28 cellular contexts compared by ENCODE assay signal in the genomic region with DNA sequence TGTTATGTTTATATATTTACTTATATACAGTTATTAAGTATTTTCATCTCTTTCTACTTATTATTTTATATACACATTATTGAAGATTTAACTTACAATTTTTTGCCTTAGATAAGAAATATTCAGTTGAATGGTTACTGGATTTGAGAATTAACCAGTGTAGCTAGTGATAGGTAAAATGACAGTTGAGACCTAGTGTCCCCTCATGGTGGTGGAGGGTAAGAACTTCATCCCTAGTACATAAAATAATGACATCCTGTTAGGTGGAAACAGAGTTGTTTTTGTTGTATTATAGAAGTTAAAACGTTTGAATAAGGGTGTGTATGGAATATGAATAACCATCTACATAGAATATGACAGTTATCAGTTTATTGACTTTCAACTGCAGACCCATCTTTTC.
"Had no signal": no experiment of that assay in that cellular context is flagged by ENCODE, and none has a peak within 500 bp of the region (broad histone marks: within the 10 kb centered on the region; RNA-seq: fewer than 3 reads in every experiment).

No MANE protein-coding gene starts in this region.

- H3K4me3 Mint-ChIP-seq: activated CD4-positive, alpha-beta T cell treated with anti-CD3 and anti-CD28 coated beads for 36 hours; activated CD8-positive, alpha-beta T cell treated with anti-CD3 and anti-CD28 coated beads for 36 hours; activated naive CD8-positive, alpha-beta T cell treated with anti-CD3 and anti-CD28 coated beads, Interleukin-2, amount 10 ng/mL, durations not matched to agents 7 days and 5 days; activated T-cell treated with anti-CD3 and anti-CD28 coated beads, Interleukin-2, amount 50 U/mL, for 72 hours had no signal

- ATAC-seq: activated CD4-positive, alpha-beta T cell treated with anti-CD3 and anti-CD28 coated beads for 36 hours; activated CD8-positive, alpha-beta T cell treated with anti-CD3 and anti-CD28 coated beads for 36 hours; activated T-cell treated with anti-CD3 and anti-CD28 coated beads, Interleukin-2, amount 50 U/mL, for 72 hours; Panc1; Right ventricle myocardium inferior had no signal

- H3K4me3 ChIP-seq: adrenal gland, SK-N-MC had no signal

- H3K9me3 ChIP-seq: adrenal gland had no signal

- H3K27me3 ChIP-seq: adrenal gland had no signal

- H3K36me3 Mint-ChIP-seq: activated naive CD8-positive, alpha-beta T cell treated with anti-CD3 and anti-CD28 coated beads, Interleukin-2, amount 10 ng/mL, durations not matched to agents 7 days and 5 days had no signal

- H3K27ac ChIP-seq: adrenal gland, SK-N-MC, WERI-Rb-1 had no signal

- H3K4me1 ChIP-seq: adrenal gland had no signal

- H3K9me3 Mint-ChIP-seq: activated CD8-positive, alpha-beta T cell treated with anti-CD3 and anti-CD28 coated beads for 36 hours; activated naive CD8-positive, alpha-beta T cell treated with anti-CD3 and anti-CD28 coated beads, Interleukin-2, amount 10 ng/mL, durations not matched to agents 7 days and 5 days; activated T-cell treated with anti-CD3 and anti-CD28 coated beads, Interleukin-2, amount 50 U/mL, for 72 hours; activated T-helper 2 cell treated with anti-CD3 and anti-CD28 coated beads, Interferon-gamma antibody, Interleukin-2, Interleukin-4, amounts not matched to agents 10 μg/mL and 5 μg/mL and 100 μg/mL, durations not matched to agents 14 hours and 24 hours and 36 hours had no signal

- H3K27me3 Mint-ChIP-seq: activated CD4-positive, alpha-beta T cell treated with anti-CD3 and anti-CD28 coated beads for 36 hours; activated CD8-positive, alpha-beta T cell treated with anti-CD3 and anti-CD28 coated beads for 36 hours; activated naive CD8-positive, alpha-beta T cell treated with anti-CD3 and anti-CD28 coated beads, Interleukin-2, amount 10 ng/mL, durations not matched to agents 7 days and 5 days had no signal

- H3K27ac Mint-ChIP-seq: activated CD4-positive, alpha-beta T cell treated with anti-CD3 and anti-CD28 coated beads for 36 hours; activated CD8-positive, alpha-beta T cell treated with anti-CD3 and anti-CD28 coated beads for 36 hours; activated naive CD8-positive, alpha-beta T cell treated with anti-CD3 and anti-CD28 coated beads, Interleukin-2, amount 10 ng/mL, durations not matched to agents 7 days and 5 days; activated T-cell treated with anti-CD3 and anti-CD28 coated beads, Interleukin-2, amount 50 U/mL, for 72 hours; activated T-helper 2 cell treated with anti-CD3 and anti-CD28 coated beads, Interferon-gamma antibody, Interleukin-2, Interleukin-4, amounts not matched to agents 10 μg/mL and 5 μg/mL and 100 μg/mL, durations not matched to agents 14 hours and 24 hours and 36 hours had no signal

- DNase-seq: activated CD4-positive, alpha-beta T cell treated with anti-CD3 and anti-CD28 coated beads for 36 hours; activated CD4-positive, alpha-beta T cell treated with anti-CD3 and anti-CD28 coated beads, Interleukin-2, amount 50 U/mL, for 1 hour; activated CD8-positive, alpha-beta memory T cell treated with anti-CD3 and anti-CD28 coated beads, Interleukin-2, amount 50 U/mL, for 4 hours; activated CD8-positive, alpha-beta T cell treated with anti-CD3 and anti-CD28 coated beads for 36 hours; activated gamma-delta T cell treated with Interleukin-2 at 50 U/mL for 16 hours; activated naive CD4-positive, alpha-beta T cell treated with anti-CD3 and anti-CD28 coated beads, Interleukin-2, amount 50 U/mL, for 16 hours; activated naive CD8-positive, alpha-beta T cell treated with anti-CD3 and anti-CD28 coated beads, Interleukin-2, amount 10 ng/mL, durations not matched to agents 7 days and 5 days; activated T-cell treated with anti-CD3 and anti-CD28 coated beads, Interleukin-2, amount 50 U/mL, for 72 hours; adrenal gland; anterior cingulate cortex; cerebellar nuclear complex; NCI-H1092; NCI-H1417 treated with DMSO at 0.1 percent for 48 hours; NCI-H1694; NCI-H2029; NCI-H2107; NCI-H345; NCI-H510A; NCI-H526 treated with DMSO at 0.1 percent for 48 hours; NCI-H82; OCI-M1; RPMI8226; T-helper 1 cell; WERI-Rb-1 had no signal

- H3K36me3 ChIP-seq: adrenal gland, WERI-Rb-1 had no signal

- H3K4me1 Mint-ChIP-seq: activated CD4-positive, alpha-beta T cell treated with anti-CD3 and anti-CD28 coated beads for 36 hours; activated naive CD8-positive, alpha-beta T cell treated with anti-CD3 and anti-CD28 coated beads, Interleukin-2, amount 10 ng/mL, durations not matched to agents 7 days and 5 days had no signal
